19 cellular contexts compared by ENCODE assay signal in genomic region chr21:42607525-42608102, GRCh38. TPM values are rescaled to one million over a fixed set of nuclear protein-coding genes. Genes with fewer than 3 reads are reported as not detected.
DNase-seq lines count a peak whose midpoint lies in the region; ATAC-seq and TF ChIP-seq lines count a peak whose summit lies in the region.
"Had no signal": no experiment of that assay in that cellular context is flagged by ENCODE, and none has a peak within 500 bp of the region (broad histone marks: within the 10 kb centered on the region; RNA-seq: fewer than 3 reads in every experiment).

No MANE protein-coding gene starts in this region.

- DNase-seq in kidney tubule cell (ENCODE audit: low spot score) (peak; percentile 85), mucosa of descending colon (no peak), CD14-positive monocyte (ENCODE audit: low spot score) (no peak), H7 (no peak), SK-N-DZ (ENCODE audit: low spot score) (no peak)
- DNase-seq: CD4-positive, alpha-beta T cell; COR-L47; DMS153; MG63; NCI-H1417; NCI-H187; NCI-H446; NCI-H526; Peyer's patch had no signal

- ATAC-seq in mucosa of descending colon, result peak; percentile 70
- no peak for ATAC-seq in HG02970 (IDR thresholded peaks at IDR 0.05; ENCODE audit: low FRiP score, unreplicated experiment)
- ATAC-seq: A549, K562 had no signal

- no peak overlapping the region for H3K27ac Mint-ChIP-seq in CD14-positive monocyte
- H3K27ac Mint-ChIP-seq: CD4-positive, alpha-beta T cell had no signal

- no peaks in the 10 kb centered on the region for H3K27me3 ChIP-seq in H7 (ENCODE audit: control insufficient read depth, insufficient read depth, low read length)
- H3K27me3 ChIP-seq: MG63, Peyer's patch had no signal

- intact Hi-C loops in mucosa of descending colon (cut with DNase I, micrococcal nuclease) (no loop called here), CD14-positive monocyte (cut with micrococcal nuclease) (no loop called here)

- H3K36me3 Mint-ChIP-seq in CD14-positive monocyte, result no peaks in the 10 kb centered on the region

- TF ChIP-seq RAD21 in Ishikawa (IDR thresholded peaks at IDR 0.05; ENCODE audit: low read depth), result no peak

- H3K4me3 Mint-ChIP-seq in CD14-positive monocyte, result no peak overlapping the region
- H3K4me3 Mint-ChIP-seq: CD4-positive, alpha-beta T cell had no signal

- no peak for TF ChIP-seq CTCF in mucosa of descending colon (IDR thresholded peaks at IDR 0.05)
- no peak for TF ChIP-seq CTCF in CD14-positive monocyte (IDR thresholded peaks at IDR 0.05)

- H3K4me1 Mint-ChIP-seq in CD14-positive monocyte, result no peaks in the 10 kb centered on the region

- H3K4me1 ChIP-seq in mucosa of descending colon (ENCODE audit: low read depth), result no peaks in the 10 kb centered on the region
- H3K4me1 ChIP-seq: A549, Peyer's patch had no signal

- TF ChIP-seq EP300 in Ishikawa (IDR thresholded peaks at IDR 0.05; ENCODE audit: borderline replicate concordance), result peak; percentile 40; the same call in 1 of the 2 replicates

- H3K9me3 Mint-ChIP-seq in CD14-positive monocyte, result peaks cover 27 to 60% (median 44%) of the 10 kb centered on the region in 7 donors

- H3K27me3 Mint-ChIP-seq in CD14-positive monocyte (ENCODE audit: low read depth in 3 of 3), result peaks cover 0 to 8% (median 3%) of the 10 kb centered on the region in 3 donors
- H3K27me3 Mint-ChIP-seq: CD4-positive, alpha-beta T cell had no signal

- H3K36me3 ChIP-seq in mucosa of descending colon (ENCODE audit: low read depth) (no peaks in the 10 kb centered on the region), H7 (replicated peaks; ENCODE audit: control insufficient read depth, insufficient read depth, low read length) (no peaks in the 10 kb centered on the region)
- H3K36me3 ChIP-seq: MG63, Peyer's patch had no signal

- H3K9me3 ChIP-seq in mucosa of descending colon, result peaks cover 11% of the 10 kb centered on the region

- H3K4me3 ChIP-seq in mucosa of descending colon, result no peak overlapping the region
- H3K4me3 ChIP-seq in H7 (ENCODE audit: insufficient read depth, low read depth, low read length), result no peak overlapping the region
- H3K4me3 ChIP-seq: A549, K562, MG63, Peyer's patch had no signal

TF ChIP-seq in Ishikawa, 13 proteins besides CTCF, POLR2A, EP300 and RAD21:
- TF ChIP-seq NFIC (IDR thresholded peaks at IDR 0.05) (peak; percentile 67), CEBPB (IDR thresholded peaks at IDR 0.05) (0 out of 2 replicates have a peak, but pooled peaks have one; percentile 36), CREB1 (IDR thresholded peaks at IDR 0.05; ENCODE audit: low read depth) (no peak), USF1 (IDR thresholded peaks at IDR 0.05) (no peak), TEAD4 (IDR thresholded peaks at IDR 0.05) (peak; percentile 65), EGR1 (IDR thresholded peaks at IDR 0.05) (no peak), MAX (IDR thresholded peaks at IDR 0.05) (no peak; the same call in 1 of the 2 replicates)
TF ChIP-seq in Ishikawa: peak in this region for 3.

RNA-seq across cellular contexts. Expression of gene PDE9A, which starts 45.8 kb away (rescaled TPM):
- total RNA-seq in mucosa of descending colon, result 100 to 1,000 TPM in 2 of 3 donors, 10 to 100 TPM in 1; 98.4 to 200 (median 167) TPM
- polyA plus RNA-seq in CD14-positive monocyte, result under 1 TPM in 1 of 2 donors, not detected in 1; 0.05 TPM
- total RNA-seq in H7 (2014; rRNA removed; shearing (Covaris generic)), result 24.2 and 37.9 TPM in 2 replicates
- 8.4 and 8.6 TPM in 2 replicates for polyA plus RNA-seq in SK-N-DZ (2014; cell fraction: cytosol; rRNA removed)
- polyA plus RNA-seq in SK-N-DZ (2014; cell fraction: nucleus; rRNA removed), result 3.4 and 6.5 TPM in 2 replicates
- total RNA-seq: LHCN-M2 had no signal
